8 cellular contexts compared by ENCODE assay signal in the genomic region with DNA sequence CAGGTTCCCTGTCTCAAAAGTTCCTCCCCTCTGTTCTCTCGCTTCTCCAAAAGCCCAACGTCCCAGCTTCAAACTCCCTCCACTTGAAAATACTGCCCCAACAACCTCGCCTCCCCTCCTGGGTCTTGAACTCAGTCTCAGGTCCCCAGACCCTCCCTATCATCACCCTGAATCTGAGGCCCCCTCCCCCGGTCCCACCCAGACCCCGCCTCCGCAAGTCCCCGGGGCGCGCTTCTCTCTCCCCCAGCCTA. TPM values are rescaled to one million over a fixed set of nuclear protein-coding genes. Genes with fewer than 3 reads are reported as not detected.
A peak's percentile ranks its signal among the peaks of the same experiment; 100 is the strongest.
DNase-seq lines count a peak whose midpoint lies in the region; ATAC-seq and TF ChIP-seq lines count a peak whose summit lies in the region.

No MANE protein-coding gene starts in this region.

- no peak for TF ChIP-seq RAD21 in liver (IDR thresholded peaks at IDR 0.05)

- H2AFZ ChIP-seq in MM.1S (ENCODE audit: low read length), result peak overlapping the region; percentile 91

- H3K27ac Mint-ChIP-seq in brain, result peak overlapping the region; percentile 96 to 100 (median 98)

- under 1% methylated on average over 9 of the region's 9 CpGs for WGBS in liver
- WGBS in tibial nerve, 2 donors, result 0 to 1% methylated on average over 9 of the region's 9 CpGs

- peak overlapping the region; percentile 96 for H3K4me3 ChIP-seq in MM.1S (ENCODE audit: low read length)
- peak overlapping the region; percentile 85 to 91 (median 89) for H3K4me3 ChIP-seq in liver (ENCODE audit: low read depth in 1 of 3, low read length in 3 of 3)
- peak overlapping the region; percentile 59 to 97 (median 88) for H3K4me3 ChIP-seq in tibial nerve

- DNase-seq in NCI-H146 (lab: John Stamatoyannopoulos, UW) (peak; percentile 41), NCI-H146 treated with DMSO at 0.1 percent for 48 hours (lab: John Stamatoyannopoulos, UW; ENCODE audit: unreplicated experiment) (no peak), MM.1S (no peak), tibial nerve (ENCODE audit: low spot score in 2 of 2) (no peak), NCI-H2107 (lab: John Stamatoyannopoulos, UW) (no peak)

- H3F3A ChIP-seq in MM.1S (ENCODE audit: insufficient read depth, low read length), result peaks cover 6% of the 10 kb centered on the region

- H3K4me1 ChIP-seq in MM.1S (ENCODE audit: low read length) (0 out of 2 replicates have a peak, but pooled peaks cover 4% of the 10 kb centered on the region), liver (ENCODE audit: control insufficient read depth in 4 of 4, insufficient read depth in 4 of 4, low read length in 3 of 4) (peaks cover 0 to 19% (median 13%) of the 10 kb centered on the region in 4 donors), tibial nerve (peaks cover 0 to 34% (median 9%) of the 10 kb centered on the region in 4 donors)

- H3K36me3 ChIP-seq in MM.1S (replicated peaks; ENCODE audit: insufficient read depth, low read length) (no peaks in the 10 kb centered on the region), liver (ENCODE audit: control insufficient read depth in 4 of 4, insufficient read depth in 3 of 4, low read depth in 1 of 4, low read length in 3 of 4) (peaks cover 8 to 26% (median 18%) of the 10 kb centered on the region in 4 donors), tibial nerve (peaks cover 0 to 44% (median 0%) of the 10 kb centered on the region in 3 donors)

- peaks cover 11% of the 10 kb centered on the region for H3K36me3 Mint-ChIP-seq in brain

- TF ChIP-seq POLR2A in tibial nerve (IDR thresholded peaks at IDR 0.05), result no peak

- H3K4me2 ChIP-seq in MM.1S (ENCODE audit: low read depth, low read length), result peak overlapping the region; percentile 92

- no peaks in the 10 kb centered on the region for H3K9me2 ChIP-seq in MM.1S (replicated peaks; ENCODE audit: insufficient read depth, low read length)

- peak overlapping the region; percentile 93 to 100 (median 97) for H3K4me3 Mint-ChIP-seq in brain

- H3K9me3 Mint-ChIP-seq in brain, result peaks cover 0 to 3% (median 0%) of the 10 kb centered on the region in 5 experiments

- peaks cover 5% of the 10 kb centered on the region for H3K27me3 Mint-ChIP-seq in brain

- H3K4me1 Mint-ChIP-seq in brain, result peaks cover 48% of the 10 kb centered on the region

- H3K79me2 ChIP-seq in MM.1S (ENCODE audit: low read length), result peaks cover 22% of the 10 kb centered on the region

- no peak for ATAC-seq in HG02885 (IDR thresholded peaks at IDR 0.05; ENCODE audit: poor library complexity, unreplicated experiment)

- peak overlapping the region; percentile 71 for H3K9ac ChIP-seq in MM.1S (ENCODE audit: low read length)
- peak overlapping the region; percentile 87 to 99 for H3K9ac ChIP-seq in liver (ENCODE audit: low read depth in 1 of 2, low read length in 2 of 2)

- H3K9me3 ChIP-seq in MM.1S (replicated peaks; ENCODE audit: insufficient read depth, low read length) (no peaks in the 10 kb centered on the region), liver (ENCODE audit: control insufficient read depth in 4 of 4, low read length in 3 of 4) (no peaks in the 10 kb centered on the region), tibial nerve (no peaks in the 10 kb centered on the region)

- TF ChIP-seq CTCF in MM.1S (IDR thresholded peaks at IDR 0.05; ENCODE audit: low read length) (no peak), brain (conservative IDR thresholded peaks at IDR 0.05) (no peak), liver (IDR thresholded peaks at IDR 0.05; ENCODE audit: low read depth, low read length, missing input control) (no peak), tibial nerve (IDR thresholded peaks at IDR 0.05) (no peak)

- no peak for TF ChIP-seq EP300 in tibial nerve (IDR thresholded peaks at IDR 0.05)

- H3K27me3 ChIP-seq in MM.1S (replicated peaks; ENCODE audit: insufficient read depth, low read length) (no peaks in the 10 kb centered on the region), liver (ENCODE audit: control insufficient read depth in 4 of 4, insufficient read depth in 4 of 4, low read length in 3 of 4) (no peaks in the 10 kb centered on the region), tibial nerve (no peaks in the 10 kb centered on the region)

- H4K20me1 ChIP-seq in MM.1S (ENCODE audit: insufficient read depth, low read length), result no peaks in the 10 kb centered on the region

- H3K27ac ChIP-seq in MM.1S (ENCODE audit: low read length) (peak overlapping the region; percentile 72), liver (ENCODE audit: low read depth in 1 of 2, low read length in 2 of 2) (peak overlapping the region; percentile 92 to 93), tibial nerve (peak overlapping the region; percentile 99 to 100 (median 99))

TF ChIP-seq in liver, 16 proteins besides CTCF, POLR2A, EP300 and RAD21 (continues in another document):
- TF ChIP-seq, protein P1, sequence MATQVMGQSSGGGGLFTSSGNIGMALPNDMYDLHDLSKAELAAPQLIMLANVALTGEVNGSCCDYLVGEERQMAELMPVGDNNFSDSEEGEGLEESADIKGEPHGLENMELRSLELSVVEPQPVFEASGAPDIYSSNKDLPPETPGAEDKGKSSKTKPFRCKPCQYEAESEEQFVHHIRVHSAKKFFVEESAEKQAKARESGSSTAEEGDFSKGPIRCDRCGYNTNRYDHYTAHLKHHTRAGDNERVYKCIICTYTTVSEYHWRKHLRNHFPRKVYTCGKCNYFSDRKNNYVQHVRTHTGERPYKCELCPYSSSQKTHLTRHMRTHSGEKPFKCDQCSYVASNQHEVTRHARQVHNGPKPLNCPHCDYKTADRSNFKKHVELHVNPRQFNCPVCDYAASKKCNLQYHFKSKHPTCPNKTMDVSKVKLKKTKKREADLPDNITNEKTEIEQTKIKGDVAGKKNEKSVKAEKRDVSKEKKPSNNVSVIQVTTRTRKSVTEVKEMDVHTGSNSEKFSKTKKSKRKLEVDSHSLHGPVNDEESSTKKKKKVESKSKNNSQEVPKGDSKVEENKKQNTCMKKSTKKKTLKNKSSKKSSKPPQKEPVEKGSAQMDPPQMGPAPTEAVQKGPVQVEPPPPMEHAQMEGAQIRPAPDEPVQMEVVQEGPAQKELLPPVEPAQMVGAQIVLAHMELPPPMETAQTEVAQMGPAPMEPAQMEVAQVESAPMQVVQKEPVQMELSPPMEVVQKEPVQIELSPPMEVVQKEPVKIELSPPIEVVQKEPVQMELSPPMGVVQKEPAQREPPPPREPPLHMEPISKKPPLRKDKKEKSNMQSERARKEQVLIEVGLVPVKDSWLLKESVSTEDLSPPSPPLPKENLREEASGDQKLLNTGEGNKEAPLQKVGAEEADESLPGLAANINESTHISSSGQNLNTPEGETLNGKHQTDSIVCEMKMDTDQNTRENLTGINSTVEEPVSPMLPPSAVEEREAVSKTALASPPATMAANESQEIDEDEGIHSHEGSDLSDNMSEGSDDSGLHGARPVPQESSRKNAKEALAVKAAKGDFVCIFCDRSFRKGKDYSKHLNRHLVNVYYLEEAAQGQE (IDR thresholded peaks at IDR 0.05), result no peak
- TF ChIP-seq SP1 (IDR thresholded peaks at IDR 0.05) (no peak), NR2F2 (IDR thresholded peaks at IDR 0.05) (no peak), JUND (IDR thresholded peaks at IDR 0.05) (no peak), FOXA1 (IDR thresholded peaks at IDR 0.05) (no peak), YY1 (IDR thresholded peaks at IDR 0.05) (no peak), ATF3 (IDR thresholded peaks at IDR 0.05) (no peak), HNF4G (IDR thresholded peaks at IDR 0.05) (no peak), HNF4A (conservative IDR thresholded peaks at IDR 0.05) (no peak), TAF1 (conservative IDR thresholded peaks at IDR 0.05) (no peak), EGR1 (IDR thresholded peaks at IDR 0.05; ENCODE audit: low read depth in 2 of 2) (no peak), FOXA2 (IDR thresholded peaks at IDR 0.05) (no peak), GABPA (IDR thresholded peaks at IDR 0.05 in 1 of 2, conservative IDR thresholded peaks at IDR 0.05 in 1 of 2) (no peak)
- TF ChIP-seq, protein P2, sequence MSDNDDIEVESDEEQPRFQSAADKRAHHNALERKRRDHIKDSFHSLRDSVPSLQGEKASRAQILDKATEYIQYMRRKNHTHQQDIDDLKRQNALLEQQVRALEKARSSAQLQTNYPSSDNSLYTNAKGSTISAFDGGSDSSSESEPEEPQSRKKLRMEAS (IDR thresholded peaks at IDR 0.05), result no peak

RNA-seq across cellular contexts. Expression of gene SERTAD3, which starts 0.3 kb away (rescaled TPM):
- polyA plus RNA-seq in brain (ENCODE audit: insufficient read depth, low read depth, low replicate concordance), result 10.5 TPM
- 1 to 10 TPM; 6.9 to 7.0 TPM for total RNA-seq in liver
- polyA plus RNA-seq in liver, result 1 to 10 TPM; 6.1 to 8.9 TPM
- total RNA-seq in tibial nerve, result 10 to 100 TPM; 15.6 to 23.4 (median 19.9) TPM

RNA-seq across cellular contexts. Expression of gene SERTAD1, which starts 18.1 kb away (rescaled TPM):
- polyA plus RNA-seq in brain (ENCODE audit: insufficient read depth, low read depth, low replicate concordance), result 4.6 TPM
- total RNA-seq in liver, result 1 to 10 TPM; 3.7 to 6.0 TPM
- 1 to 10 TPM; 3.6 to 6.8 TPM for polyA plus RNA-seq in liver
- total RNA-seq in tibial nerve, result 10 to 100 TPM; 18.9 to 22.2 (median 20.4) TPM

RNA-seq across cellular contexts. Expression of gene BLVRB, which starts 21.7 kb away (rescaled TPM):
- polyA plus RNA-seq in brain (ENCODE audit: insufficient read depth, low read depth, low replicate concordance) (24.4 TPM), liver (100 to 1,000 TPM; 192 to 312 TPM)
- total RNA-seq in liver (1,000 to 10,000 TPM in 1 of 2 donors, 100 to 1,000 TPM in 1; 132 to 1,243 TPM), tibial nerve (100 to 1,000 TPM; 219 to 299 (median 244) TPM)

RNA-seq across cellular contexts. Expression of gene SPTBN4, which starts 22.9 kb away (rescaled TPM):
- 36.8 TPM for polyA plus RNA-seq in brain (ENCODE audit: insufficient read depth, low read depth, low replicate concordance)
- 1 to 10 TPM in 1 of 2 donors, under 1 TPM in 1; 0.84 to 1.1 TPM for total RNA-seq in liver
- polyA plus RNA-seq in liver, result under 1 TPM; 0.13 to 0.40 TPM
- total RNA-seq in tibial nerve, result 10 to 100 TPM; 14.9 to 24.0 (median 19.7) TPM

RNA-seq across cellular contexts. Expression of gene PRX, which starts 30.7 kb away (rescaled TPM):
- polyA plus RNA-seq in brain (ENCODE audit: insufficient read depth, low read depth, low replicate concordance) (2.6 TPM), liver (under 1 TPM; 0.03 to 0.47 TPM)
- total RNA-seq in liver (1 to 10 TPM in 1 of 2 donors, under 1 TPM in 1; 0.56 to 1.0 TPM), tibial nerve (100 to 1,000 TPM; 454 to 667 (median 548) TPM)
